Comparison of ENCODE assay signal across 12 cellular contexts in the genomic region with DNA sequence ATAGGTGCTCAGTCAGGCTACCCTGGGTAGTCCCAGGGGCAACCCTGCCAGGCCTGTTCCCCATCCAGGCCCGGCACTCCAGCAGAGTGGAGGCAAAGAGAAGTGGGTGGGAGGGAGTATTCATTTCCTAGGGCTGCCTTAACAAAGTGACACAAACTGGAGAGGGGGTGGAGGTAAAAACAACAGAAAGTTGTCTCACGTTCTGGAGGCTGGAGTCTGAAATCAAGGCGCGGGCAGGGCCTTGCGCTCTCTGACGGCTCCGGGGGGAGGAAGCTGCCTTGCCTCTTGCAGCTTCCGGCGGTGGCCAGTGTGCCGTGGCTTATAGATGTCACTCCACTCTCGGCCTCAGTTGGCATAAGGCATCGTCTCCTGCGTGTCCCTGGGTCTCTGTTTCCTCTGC.
A peak's percentile ranks its signal among the peaks of the same experiment; 100 is the strongest.
DNase-seq lines count a peak whose midpoint lies in the region; ATAC-seq, FAIRE-seq and TF ChIP-seq lines count a peak whose summit lies in the region.
"Had no signal": no experiment of that assay in that cellular context is flagged by ENCODE, and none has a peak within 500 bp of the region (broad histone marks: within the 10 kb centered on the region; RNA-seq: fewer than 3 reads in every experiment).

No MANE protein-coding gene starts in this region.

- intact Hi-C loops in CD14-positive monocyte (cut with micrococcal nuclease), result no loop called here

- FAIRE-seq in H54 (lab: Jason Lieb, UNC), result no peak

- no peak overlapping the region for H3K4me3 ChIP-seq in GM12865 (ENCODE audit: low read depth, low read length)

- peaks cover 4 to 11% (median 9%) of the 10 kb centered on the region in 3 donors for H3K27me3 Mint-ChIP-seq in CD14-positive monocyte (ENCODE audit: low read depth in 3 of 3)

- TF ChIP-seq POLR2A in H54 (IDR thresholded peaks at IDR 0.05; ENCODE audit: low read depth, low read length), result no peak

- H3K9me3 Mint-ChIP-seq in activated naive CD4-positive, alpha-beta T cell treated with anti-CD3 and anti-CD28 coated beads, Interleukin-2, amount 50 U/mL, for 72 hours, result no peaks in the 10 kb centered on the region
- H3K9me3 Mint-ChIP-seq in CD14-positive monocyte, result no peaks in the 10 kb centered on the region
- H3K9me3 Mint-ChIP-seq: IgD-negative memory B cell had no signal

- peaks cover 32% of the 10 kb centered on the region for H3K4me1 Mint-ChIP-seq in CD14-positive monocyte

- H3K27ac Mint-ChIP-seq in activated naive CD4-positive, alpha-beta T cell treated with anti-CD3 and anti-CD28 coated beads, Interleukin-2, amount 50 U/mL, for 72 hours, result no peak overlapping the region
- H3K27ac Mint-ChIP-seq in CD14-positive monocyte, result peak overlapping the region in 2 of 7 donors; percentile 14 to 72
- H3K27ac Mint-ChIP-seq: IgD-negative memory B cell had no signal

- peak overlapping the region in 1 of 2 donors; percentile 47 for H3K4me3 Mint-ChIP-seq in CD14-positive monocyte

- peak; percentile 62 for DNase-seq in GM12865 (ENCODE audit: low read depth)
- DNase-seq in activated naive CD4-positive, alpha-beta T cell treated with anti-CD3 and anti-CD28 coated beads, Interleukin-2, amount 50 U/mL, for 72 hours (ENCODE audit: low spot score in 2 of 2), result peak in 1 of 2 donors; percentile 24
- no peak for DNase-seq in H54 (ENCODE audit: insufficient read length, low spot score)
- no peak for DNase-seq in CD14-positive monocyte (ENCODE audit: low spot score)
- DNase-seq in NCI-H187 (lab: John Stamatoyannopoulos, UW), result no peak
- DNase-seq in COR-L47 (lab: John Stamatoyannopoulos, UW), result no peak
- DNase-seq: foreskin keratinocyte, left ventricle myocardium superior, NCI-H510A had no signal

- ATAC-seq in GM19397 (IDR thresholded peaks at IDR 0.05; ENCODE audit: unreplicated experiment) (peak; percentile 68), HG02981 (IDR thresholded peaks at IDR 0.05; ENCODE audit: unreplicated experiment) (peak; percentile 73)
- peak; percentile 51 to 66 for ATAC-seq in activated naive CD4-positive, alpha-beta T cell treated with anti-CD3 and anti-CD28 coated beads, Interleukin-2, amount 50 U/mL, for 72 hours
- ATAC-seq: foreskin keratinocyte, left ventricle myocardium superior had no signal

- no peak for TF ChIP-seq CTCF in GM12865 (IDR thresholded peaks at IDR 0.05; ENCODE audit: insufficient read depth, low read depth, low read length, missing control alignments)
- TF ChIP-seq CTCF in CD14-positive monocyte (IDR thresholded peaks at IDR 0.05), result no peak

- H3K36me3 Mint-ChIP-seq in activated naive CD4-positive, alpha-beta T cell treated with anti-CD3 and anti-CD28 coated beads, Interleukin-2, amount 50 U/mL, for 72 hours, result no peaks in the 10 kb centered on the region
- H3K36me3 Mint-ChIP-seq in CD14-positive monocyte, result no peaks in the 10 kb centered on the region
- H3K36me3 Mint-ChIP-seq: IgD-negative memory B cell had no signal
